ENCODE assay signal across 12 cellular contexts in genomic region chr22:35620624-35621245, GRCh38. TPM values are rescaled to one million over a fixed set of nuclear protein-coding genes. Genes with fewer than 3 reads are reported as not detected.
DNase-seq lines count a peak whose midpoint lies in the region; ATAC-seq, FAIRE-seq and TF ChIP-seq lines count a peak whose summit lies in the region.
"Had no signal": no experiment of that assay in that cellular context is flagged by ENCODE, and none has a peak within 500 bp of the region (broad histone marks: within the 10 kb centered on the region; RNA-seq: fewer than 3 reads in every experiment).

No MANE protein-coding gene starts in this region.

- POLR2A ChIA-PET in CD8-positive, alpha-beta T cell (lab: Charles Lee), result no interaction called here

- no peaks in the 10 kb centered on the region for H3K36me3 ChIP-seq in muscle layer of duodenum (ENCODE audit: control insufficient read depth in 1 of 2, insufficient read depth in 2 of 2, low read length in 2 of 2)
- H3K36me3 ChIP-seq in CD8-positive, alpha-beta T cell (ENCODE audit: insufficient read depth, low read length), result no peaks in the 10 kb centered on the region
- H3K36me3 ChIP-seq: esophagus squamous epithelium had no signal

- H3K4me1 ChIP-seq in muscle layer of duodenum (ENCODE audit: control insufficient read depth in 1 of 2, insufficient read depth in 2 of 2, low read length in 2 of 2), result peaks cover 15 to 38% of the 10 kb centered on the region in 2 donors
- peaks cover 11% of the 10 kb centered on the region for H3K4me1 ChIP-seq in CD8-positive, alpha-beta T cell (ENCODE audit: insufficient read depth, low read length)

- CTCF ChIA-PET in CD8-positive, alpha-beta T cell (lab: Charles Lee), result interaction anchor here (0.9 to 2.2 kb wide), 6 partner anchors 9 to 292 kb away, joined by 3 to 7 read pairs (median 6); partner anchors contain the start of gene APOL6

- H3K27ac Mint-ChIP-seq in CD8-positive, alpha-beta T cell, result no peak overlapping the region

- H3K27me3 ChIP-seq in muscle layer of duodenum (ENCODE audit: low read depth, low read length), result no peaks in the 10 kb centered on the region
- no peaks in the 10 kb centered on the region for H3K27me3 ChIP-seq in CD8-positive, alpha-beta T cell (ENCODE audit: insufficient read depth, low read length)
- H3K27me3 ChIP-seq: esophagus squamous epithelium had no signal

- no peaks in the 10 kb centered on the region for H3K36me3 Mint-ChIP-seq in CD8-positive, alpha-beta T cell

- H3K27ac ChIP-seq in C4-2B, result peak overlapping the region; percentile 97
- peak overlapping the region; percentile 59 for H3K27ac ChIP-seq in muscle layer of duodenum (ENCODE audit: low read length)
- H3K27ac ChIP-seq in CD8-positive, alpha-beta T cell (ENCODE audit: low read depth, low read length), result no peak overlapping the region

- H3K9me3 ChIP-seq in muscle layer of duodenum (ENCODE audit: control insufficient read depth in 1 of 2, low read length in 2 of 2), result no peaks in the 10 kb centered on the region
- no peaks in the 10 kb centered on the region for H3K9me3 ChIP-seq in CD8-positive, alpha-beta T cell (ENCODE audit: low read length)
- H3K9me3 ChIP-seq: esophagus squamous epithelium had no signal

- DNase-seq in NCI-H1105 (lab: John Stamatoyannopoulos, UW), result peak; percentile 40
- peak; percentile 37 to 54 for DNase-seq in cardiac fibroblast (ENCODE audit: low read depth in 2 of 2)
- no peak for DNase-seq in activated CD4-positive, alpha-beta T cell treated with anti-CD3 and anti-CD28 coated beads for 4 hours
- DNase-seq in frontal cortex (ENCODE audit: low spot score in 2 of 2), result no peak
- DNase-seq in HCEC 1CT, result no peak
- no peak for DNase-seq in CD8-positive, alpha-beta T cell
- DNase-seq: activated T-cell treated with anti-CD3 and anti-CD28 coated beads for 4 hours, esophagus squamous epithelium had no signal

- H3K4me1 Mint-ChIP-seq in CD8-positive, alpha-beta T cell (ENCODE audit: low read depth), result peaks cover 14% of the 10 kb centered on the region

- FAIRE-seq in frontal cortex (lab: Jason Lieb, UNC), result no peak
- FAIRE-seq: astrocyte had no signal

- TF ChIP-seq CTCF in C4-2B (conservative IDR thresholded peaks at IDR 0.05) (no peak), cardiac fibroblast (IDR thresholded peaks at IDR 0.05; ENCODE audit: low read depth, low read length) (no peak)
- TF ChIP-seq CTCF in CD8-positive, alpha-beta T cell (IDR thresholded peaks at IDR 0.05), result no peak

- no peak for ATAC-seq in CD8-positive, alpha-beta T cell

- no peaks in the 10 kb centered on the region for H3K9me3 Mint-ChIP-seq in CD8-positive, alpha-beta T cell

- H3K4me3 Mint-ChIP-seq in CD8-positive, alpha-beta T cell, result no peak overlapping the region

- peaks cover 6% of the 10 kb centered on the region for H3K27me3 Mint-ChIP-seq in CD8-positive, alpha-beta T cell (ENCODE audit: low read depth)

- intact Hi-C loops in CD8-positive, alpha-beta T cell (cut with DNase I, micrococcal nuclease), result loop anchor here (10.0 kb wide), 2 partner anchors 214 to 404 kb away; partner anchors contain the start of gene RBFOX2 (in 1 of the 2)

- H3K4me3 ChIP-seq in cardiac fibroblast (replicated peaks in 1 of 2; ENCODE audit: low read depth in 2 of 2, low read length in 2 of 2), result no peak overlapping the region
- no peak overlapping the region for H3K4me3 ChIP-seq in muscle layer of duodenum (ENCODE audit: low read depth in 1 of 2, low read length in 2 of 2)
- H3K4me3 ChIP-seq in CD8-positive, alpha-beta T cell (ENCODE audit: low read depth, low read length), result no peak overlapping the region
- H3K4me3 ChIP-seq: esophagus squamous epithelium had no signal

RNA-seq across cellular contexts. Expression of gene MB, which starts 3.6 kb away (rescaled TPM):
- not detected for total RNA-seq in frontal cortex
- not detected for total RNA-seq in CD8-positive, alpha-beta T cell
- total RNA-seq: astrocyte, pulmonary artery endothelial cell had no signal

RNA-seq across cellular contexts. Expression of gene APOL6, which starts 27.5 kb away (rescaled TPM):
- 0.82 TPM for total RNA-seq in frontal cortex
- 10 to 100 TPM; 48.4 to 49.7 TPM for total RNA-seq in CD8-positive, alpha-beta T cell

Comparison
In these comparisons a context has a peak if more than half of its experiments do, and no peak if none do; other contexts are left out.
1. DNase-seq: peak in NCI-H1105 (single experiment) and cardiac fibroblast (2 of 2); none in activated CD4-positive, alpha-beta T cell treated with anti-CD3 and anti-CD28 coated beads for 4 hours (0 of 2), frontal cortex (0 of 2), HCEC 1CT (single experiment) and CD8-positive, alpha-beta T cell (0 of 7).
2. RNA of gene APOL6, which starts 27.5 kb away (total RNA-seq): 48.4 to 49.7 TPM in CD8-positive, alpha-beta T cell; 0.82 TPM in frontal cortex (single experiment); every median in the first group is over 10 times any median in the second.